ENCODE assay signal across 1 cellular context in the genomic region with DNA sequence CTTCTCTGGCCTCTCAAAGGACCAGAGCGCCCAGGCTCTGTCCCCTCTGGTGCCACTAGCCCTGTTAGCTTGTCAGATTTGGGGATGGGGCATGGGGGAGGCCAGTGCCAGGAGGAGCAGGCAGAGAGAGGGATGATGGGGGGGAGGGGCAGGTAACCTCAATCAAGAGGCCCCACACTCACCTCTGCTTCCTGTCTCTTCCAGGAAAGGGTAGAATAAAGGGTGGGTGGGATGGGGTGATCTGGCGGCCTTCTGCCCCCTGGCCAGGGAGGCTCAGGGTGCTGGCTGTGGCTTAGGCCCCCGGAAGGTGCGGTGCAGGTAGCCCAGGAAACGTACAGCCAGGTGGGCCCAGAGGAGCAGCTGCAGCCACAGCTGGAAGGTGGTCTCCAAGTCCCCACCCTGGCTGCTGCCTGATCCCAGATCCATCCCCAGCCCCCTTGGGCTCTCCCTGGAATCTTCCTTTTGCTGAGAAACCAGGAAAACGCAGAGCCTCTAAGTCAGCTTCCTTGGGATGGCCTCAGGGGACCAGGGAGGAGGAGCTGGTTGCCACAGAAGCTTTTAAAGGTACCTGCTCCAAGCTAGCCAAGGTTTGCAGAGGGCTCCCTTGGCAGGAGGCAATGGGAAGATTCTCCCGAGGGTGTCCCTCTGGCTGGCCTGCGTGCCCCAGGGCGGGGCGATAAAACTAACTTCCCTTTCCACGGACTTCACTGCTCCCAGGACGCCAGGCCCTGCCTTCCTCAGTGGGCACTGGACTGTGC.
TF ChIP-seq lines count a peak whose summit lies in the region.

No MANE protein-coding gene starts in this region.

TF ChIP-seq in liver, 16 proteins besides CTCF, POLR2A, EP300 and RAD21:
- no peak for TF ChIP-seq EGR1 (IDR thresholded peaks at IDR 0.05; ENCODE audit: low read depth in 2 of 2)
- TF ChIP-seq FOXA2 (IDR thresholded peaks at IDR 0.05) = no peak
- no peak for TF ChIP-seq JUND (IDR thresholded peaks at IDR 0.05)
- no peak for TF ChIP-seq YY1 (IDR thresholded peaks at IDR 0.05)
- TF ChIP-seq, protein P1, sequence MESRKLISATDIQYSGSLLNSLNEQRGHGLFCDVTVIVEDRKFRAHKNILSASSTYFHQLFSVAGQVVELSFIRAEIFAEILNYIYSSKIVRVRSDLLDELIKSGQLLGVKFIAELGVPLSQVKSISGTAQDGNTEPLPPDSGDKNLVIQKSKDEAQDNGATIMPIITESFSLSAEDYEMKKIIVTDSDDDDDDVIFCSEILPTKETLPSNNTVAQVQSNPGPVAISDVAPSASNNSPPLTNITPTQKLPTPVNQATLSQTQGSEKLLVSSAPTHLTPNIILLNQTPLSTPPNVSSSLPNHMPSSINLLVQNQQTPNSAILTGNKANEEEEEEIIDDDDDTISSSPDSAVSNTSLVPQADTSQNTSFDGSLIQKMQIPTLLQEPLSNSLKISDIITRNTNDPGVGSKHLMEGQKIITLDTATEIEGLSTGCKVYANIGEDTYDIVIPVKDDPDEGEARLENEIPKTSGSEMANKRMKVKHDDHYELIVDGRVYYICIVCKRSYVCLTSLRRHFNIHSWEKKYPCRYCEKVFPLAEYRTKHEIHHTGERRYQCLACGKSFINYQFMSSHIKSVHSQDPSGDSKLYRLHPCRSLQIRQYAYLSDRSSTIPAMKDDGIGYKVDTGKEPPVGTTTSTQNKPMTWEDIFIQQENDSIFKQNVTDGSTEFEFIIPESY (IDR thresholded peaks at IDR 0.05) = no peak
- no peak for TF ChIP-seq NR2F2 (IDR thresholded peaks at IDR 0.05)
- TF ChIP-seq, protein P2, sequence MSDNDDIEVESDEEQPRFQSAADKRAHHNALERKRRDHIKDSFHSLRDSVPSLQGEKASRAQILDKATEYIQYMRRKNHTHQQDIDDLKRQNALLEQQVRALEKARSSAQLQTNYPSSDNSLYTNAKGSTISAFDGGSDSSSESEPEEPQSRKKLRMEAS (IDR thresholded peaks at IDR 0.05) = no peak
- TF ChIP-seq RXRA (IDR thresholded peaks at IDR 0.05) = no peak
- TF ChIP-seq, protein P3, sequence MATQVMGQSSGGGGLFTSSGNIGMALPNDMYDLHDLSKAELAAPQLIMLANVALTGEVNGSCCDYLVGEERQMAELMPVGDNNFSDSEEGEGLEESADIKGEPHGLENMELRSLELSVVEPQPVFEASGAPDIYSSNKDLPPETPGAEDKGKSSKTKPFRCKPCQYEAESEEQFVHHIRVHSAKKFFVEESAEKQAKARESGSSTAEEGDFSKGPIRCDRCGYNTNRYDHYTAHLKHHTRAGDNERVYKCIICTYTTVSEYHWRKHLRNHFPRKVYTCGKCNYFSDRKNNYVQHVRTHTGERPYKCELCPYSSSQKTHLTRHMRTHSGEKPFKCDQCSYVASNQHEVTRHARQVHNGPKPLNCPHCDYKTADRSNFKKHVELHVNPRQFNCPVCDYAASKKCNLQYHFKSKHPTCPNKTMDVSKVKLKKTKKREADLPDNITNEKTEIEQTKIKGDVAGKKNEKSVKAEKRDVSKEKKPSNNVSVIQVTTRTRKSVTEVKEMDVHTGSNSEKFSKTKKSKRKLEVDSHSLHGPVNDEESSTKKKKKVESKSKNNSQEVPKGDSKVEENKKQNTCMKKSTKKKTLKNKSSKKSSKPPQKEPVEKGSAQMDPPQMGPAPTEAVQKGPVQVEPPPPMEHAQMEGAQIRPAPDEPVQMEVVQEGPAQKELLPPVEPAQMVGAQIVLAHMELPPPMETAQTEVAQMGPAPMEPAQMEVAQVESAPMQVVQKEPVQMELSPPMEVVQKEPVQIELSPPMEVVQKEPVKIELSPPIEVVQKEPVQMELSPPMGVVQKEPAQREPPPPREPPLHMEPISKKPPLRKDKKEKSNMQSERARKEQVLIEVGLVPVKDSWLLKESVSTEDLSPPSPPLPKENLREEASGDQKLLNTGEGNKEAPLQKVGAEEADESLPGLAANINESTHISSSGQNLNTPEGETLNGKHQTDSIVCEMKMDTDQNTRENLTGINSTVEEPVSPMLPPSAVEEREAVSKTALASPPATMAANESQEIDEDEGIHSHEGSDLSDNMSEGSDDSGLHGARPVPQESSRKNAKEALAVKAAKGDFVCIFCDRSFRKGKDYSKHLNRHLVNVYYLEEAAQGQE (IDR thresholded peaks at IDR 0.05) = no peak
- TF ChIP-seq, protein P4, sequence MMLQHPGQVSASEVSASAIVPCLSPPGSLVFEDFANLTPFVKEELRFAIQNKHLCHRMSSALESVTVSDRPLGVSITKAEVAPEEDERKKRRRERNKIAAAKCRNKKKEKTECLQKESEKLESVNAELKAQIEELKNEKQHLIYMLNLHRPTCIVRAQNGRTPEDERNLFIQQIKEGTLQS (IDR thresholded peaks at IDR 0.05) = no peak
- TF ChIP-seq SP1 (IDR thresholded peaks at IDR 0.05) = no peak
TF ChIP-seq in liver: peak in this region for 0.
